In genomic region chr2:73688494-73688893, GRCh38 we compare ENCODE assay signal across 21 cellular contexts. TPM values are rescaled to one million over a fixed set of nuclear protein-coding genes. Genes with fewer than 3 reads are reported as not detected.
"Had no signal": no experiment of that assay in that cellular context is flagged by ENCODE, and none has a peak within 500 bp of the region (broad histone marks: within the 10 kb centered on the region; RNA-seq: fewer than 3 reads in every experiment).

No MANE protein-coding gene starts in this region.

RNA-seq across cellular contexts. Expression of gene NAT8, which starts 46.3 kb away (rescaled TPM):
- total RNA-seq: activated B cell treated with CpG ODN at 0.5 μM for 24 hours; activated CD4-positive, alpha-beta memory T cell treated with anti-CD3 and anti-CD28 coated beads for 36 hours; activated CD4-positive, alpha-beta T cell treated with anti-CD3 and anti-CD28 coated beads, Interleukin-2, amount 10 ng/mL, durations not matched to agents 24 days and 14 days; activated CD8-positive, alpha-beta memory T cell treated with anti-CD3 and anti-CD28 coated beads for 36 hours; activated CD8-positive, alpha-beta T cell treated with anti-CD3 and anti-CD28 coated beads for 36 hours; activated naive CD4-positive, alpha-beta T cell treated with anti-CD3 and anti-CD28 coated beads for 36 hours; activated naive CD4-positive, alpha-beta T cell treated with anti-CD3 and anti-CD28 coated beads, Interleukin-2, amount 50 U/mL, for 72 hours; activated naive CD8-positive, alpha-beta T cell treated with anti-CD3 and anti-CD28 coated beads for 36 hours; activated T-cell treated with anti-CD3 and anti-CD28 coated beads, Interleukin-2, amount 50 U/mL, for 4 hours; activated T-cell treated with anti-CD3 and anti-CD28 coated beads, Interleukin-2, amount 50 U/mL, for 72 hours; activated T-helper 1 cell treated with anti-CD3 and anti-CD28 coated beads, Interleukin-12 subunit alpha, Interleukin-12 subunit beta, Interleukin-2, Interleukin-4 antibody, amounts not matched to agents 30 ng/mL and 10 ng/mL and 1 ng/mL, durations not matched to agents 14 hours and 24 hours and 36 hours; activated T-helper 17 cell treated with anti-CD3 and anti-CD28 coated beads, Interleukin-2, amount 50 U/mL, for 72 hours; aorta; astrocyte; body of pancreas; breast epithelium; cardiac muscle cell; chondrocyte; T-helper 1 cell treated with Interleukin-12 subunit alpha and Interleukin-12 subunit beta and Interleukin-4 antibody, amounts not matched to agents 30 ng/mL and 1 ng/mL, for 36 hours; T-helper 17 cell; T-helper 2 cell treated with Interferon-gamma antibody and Interleukin-4, amounts not matched to agents 100 ng/mL and 5 ng/mL, for 36 hours had no signal
- polyA plus RNA-seq: aorta, cardiac muscle cell had no signal
